In the genomic region with DNA sequence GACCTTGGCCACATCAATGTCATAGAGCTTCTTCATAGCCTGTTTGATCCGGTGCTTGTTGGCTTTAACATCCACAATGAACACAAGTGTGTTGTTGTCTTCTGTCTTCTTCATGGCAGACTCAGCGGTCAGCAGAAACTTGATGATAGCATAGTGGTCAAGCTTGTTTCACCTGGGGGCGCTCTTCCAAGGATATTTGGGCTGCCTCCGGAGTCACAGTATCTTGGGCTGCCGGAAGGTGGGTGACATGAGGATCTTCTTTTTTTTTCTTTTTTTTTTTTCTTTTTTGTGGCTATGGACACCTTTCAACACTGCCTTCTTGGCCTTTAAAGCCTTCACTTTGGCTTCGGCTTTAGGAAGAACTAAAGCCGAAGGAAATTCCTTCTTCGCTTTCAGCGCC, we compare ENCODE assay signal across 1 cellular context.
TF ChIP-seq lines count a peak whose summit lies in the region.

No MANE protein-coding gene starts in this region.

TF ChIP-seq in HCT116, 20 proteins besides CTCF, POLR2A, EP300 and RAD21 (continued from another document):
- TF ChIP-seq, protein P1, sequence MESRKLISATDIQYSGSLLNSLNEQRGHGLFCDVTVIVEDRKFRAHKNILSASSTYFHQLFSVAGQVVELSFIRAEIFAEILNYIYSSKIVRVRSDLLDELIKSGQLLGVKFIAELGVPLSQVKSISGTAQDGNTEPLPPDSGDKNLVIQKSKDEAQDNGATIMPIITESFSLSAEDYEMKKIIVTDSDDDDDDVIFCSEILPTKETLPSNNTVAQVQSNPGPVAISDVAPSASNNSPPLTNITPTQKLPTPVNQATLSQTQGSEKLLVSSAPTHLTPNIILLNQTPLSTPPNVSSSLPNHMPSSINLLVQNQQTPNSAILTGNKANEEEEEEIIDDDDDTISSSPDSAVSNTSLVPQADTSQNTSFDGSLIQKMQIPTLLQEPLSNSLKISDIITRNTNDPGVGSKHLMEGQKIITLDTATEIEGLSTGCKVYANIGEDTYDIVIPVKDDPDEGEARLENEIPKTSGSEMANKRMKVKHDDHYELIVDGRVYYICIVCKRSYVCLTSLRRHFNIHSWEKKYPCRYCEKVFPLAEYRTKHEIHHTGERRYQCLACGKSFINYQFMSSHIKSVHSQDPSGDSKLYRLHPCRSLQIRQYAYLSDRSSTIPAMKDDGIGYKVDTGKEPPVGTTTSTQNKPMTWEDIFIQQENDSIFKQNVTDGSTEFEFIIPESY (IDR thresholded peaks at IDR 0.05; ENCODE audit: extremely low read depth, insufficient replicate concordance, low read length): no peak
- TF ChIP-seq FOSL1 (IDR thresholded peaks at IDR 0.05; ENCODE audit: low read depth) (no peak), EZH2 (IDR thresholded peaks at IDR 0.05) (no peak), CBX3 (IDR thresholded peaks at IDR 0.05; ENCODE audit: low read depth) (no peak)
- TF ChIP-seq, protein P2, sequence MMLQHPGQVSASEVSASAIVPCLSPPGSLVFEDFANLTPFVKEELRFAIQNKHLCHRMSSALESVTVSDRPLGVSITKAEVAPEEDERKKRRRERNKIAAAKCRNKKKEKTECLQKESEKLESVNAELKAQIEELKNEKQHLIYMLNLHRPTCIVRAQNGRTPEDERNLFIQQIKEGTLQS (IDR thresholded peaks at IDR 0.05): no peak
- TF ChIP-seq, protein P3, sequence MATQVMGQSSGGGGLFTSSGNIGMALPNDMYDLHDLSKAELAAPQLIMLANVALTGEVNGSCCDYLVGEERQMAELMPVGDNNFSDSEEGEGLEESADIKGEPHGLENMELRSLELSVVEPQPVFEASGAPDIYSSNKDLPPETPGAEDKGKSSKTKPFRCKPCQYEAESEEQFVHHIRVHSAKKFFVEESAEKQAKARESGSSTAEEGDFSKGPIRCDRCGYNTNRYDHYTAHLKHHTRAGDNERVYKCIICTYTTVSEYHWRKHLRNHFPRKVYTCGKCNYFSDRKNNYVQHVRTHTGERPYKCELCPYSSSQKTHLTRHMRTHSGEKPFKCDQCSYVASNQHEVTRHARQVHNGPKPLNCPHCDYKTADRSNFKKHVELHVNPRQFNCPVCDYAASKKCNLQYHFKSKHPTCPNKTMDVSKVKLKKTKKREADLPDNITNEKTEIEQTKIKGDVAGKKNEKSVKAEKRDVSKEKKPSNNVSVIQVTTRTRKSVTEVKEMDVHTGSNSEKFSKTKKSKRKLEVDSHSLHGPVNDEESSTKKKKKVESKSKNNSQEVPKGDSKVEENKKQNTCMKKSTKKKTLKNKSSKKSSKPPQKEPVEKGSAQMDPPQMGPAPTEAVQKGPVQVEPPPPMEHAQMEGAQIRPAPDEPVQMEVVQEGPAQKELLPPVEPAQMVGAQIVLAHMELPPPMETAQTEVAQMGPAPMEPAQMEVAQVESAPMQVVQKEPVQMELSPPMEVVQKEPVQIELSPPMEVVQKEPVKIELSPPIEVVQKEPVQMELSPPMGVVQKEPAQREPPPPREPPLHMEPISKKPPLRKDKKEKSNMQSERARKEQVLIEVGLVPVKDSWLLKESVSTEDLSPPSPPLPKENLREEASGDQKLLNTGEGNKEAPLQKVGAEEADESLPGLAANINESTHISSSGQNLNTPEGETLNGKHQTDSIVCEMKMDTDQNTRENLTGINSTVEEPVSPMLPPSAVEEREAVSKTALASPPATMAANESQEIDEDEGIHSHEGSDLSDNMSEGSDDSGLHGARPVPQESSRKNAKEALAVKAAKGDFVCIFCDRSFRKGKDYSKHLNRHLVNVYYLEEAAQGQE (IDR thresholded peaks at IDR 0.05; ENCODE audit: low read depth): no peak
- TF ChIP-seq, protein P4, sequence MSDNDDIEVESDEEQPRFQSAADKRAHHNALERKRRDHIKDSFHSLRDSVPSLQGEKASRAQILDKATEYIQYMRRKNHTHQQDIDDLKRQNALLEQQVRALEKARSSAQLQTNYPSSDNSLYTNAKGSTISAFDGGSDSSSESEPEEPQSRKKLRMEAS (IDR thresholded peaks at IDR 0.05): no peak
